ENCODE assay signal across 8 cellular contexts in the genomic region with DNA sequence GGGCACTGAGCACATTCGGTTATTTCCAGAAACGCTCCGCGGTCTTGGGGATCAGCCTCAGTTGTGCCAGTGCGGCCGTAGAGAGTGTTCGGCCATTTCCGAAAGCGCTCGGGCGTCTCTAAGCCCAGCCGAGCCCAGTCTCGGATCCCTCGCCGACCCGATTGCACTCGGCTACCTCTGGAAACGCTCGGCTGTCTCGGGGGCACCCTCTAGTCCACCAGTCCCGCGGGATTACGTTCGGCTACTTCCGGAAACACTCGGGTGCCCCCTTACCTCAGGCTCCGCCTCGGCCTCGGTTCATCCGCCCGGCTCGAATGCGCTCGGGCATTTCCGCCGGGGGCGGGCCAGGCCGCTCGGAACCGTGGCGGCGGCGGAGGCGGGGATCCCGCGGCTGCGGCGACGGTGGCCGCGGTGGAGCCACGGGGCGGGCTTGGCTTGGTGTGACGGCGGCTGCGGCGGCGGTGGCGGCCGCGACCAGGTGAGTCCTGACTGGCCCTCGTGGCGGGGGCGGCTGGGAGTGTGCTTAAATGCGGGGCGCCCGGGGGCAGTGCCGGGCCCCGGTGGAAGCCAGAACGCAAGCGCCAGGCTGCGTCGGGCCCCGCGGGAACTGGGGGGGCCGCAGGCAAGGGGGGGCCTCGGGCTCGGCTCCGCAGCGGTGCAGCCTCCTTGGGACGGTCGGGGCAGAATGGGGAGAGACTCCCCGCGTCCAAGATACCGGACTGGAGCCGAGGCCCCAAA.
DNase-seq lines count a peak whose midpoint lies in the region; ATAC-seq lines count a peak whose summit lies in the region.

A gene (plus strand): TSS at position 347 of the 738 bp plus-strand sequence. CDS start 2,717 bp downstream, outside the sequence.

- ATAC-seq in GM19397 (IDR thresholded peaks at IDR 0.05; ENCODE audit: unreplicated experiment) (peak; percentile 66), HG03565 (IDR thresholded peaks at IDR 0.05; ENCODE audit: unreplicated experiment) (peak; percentile 76)

- peak; percentile 86 to 99 (median 97) for DNase-seq in C1 segment of cervical spinal cord (lab: John Stamatoyannopoulos, UW)
- DNase-seq in NCI-H748 treated with DMSO at 0.1 percent for 48 hours (lab: John Stamatoyannopoulos, UW), result peak; percentile 92
- DNase-seq in activated CD4-positive, alpha-beta T cell treated with anti-CD3 and anti-CD28 coated beads, Interleukin-2, amount 50 U/mL, for 1 hour, result peak; percentile 100
- peak; percentile 77 for DNase-seq in cortex of kidney (lab: John Stamatoyannopoulos, UW)
- DNase-seq in stimulated activated CD4-positive, alpha-beta T cell treated with anti-CD3 and anti-CD28 coated beads, Interleukin-1b, Interleukin-23, amount 100 ng/mL, for 24 hours (ENCODE audit: low read depth in 4 of 4, low spot score in 1 of 4), result peak; percentile 96 to 100 (median 100)

- H3K27me3 ChIP-seq in layer of hippocampus (ENCODE audit: control insufficient read depth, insufficient read depth, low read length), result no peaks in the 10 kb centered on the region

- peak within 1 kb of the TSS; percentile 96 for H3K27ac ChIP-seq in layer of hippocampus (ENCODE audit: low read depth, low read length)

Comparison
In these comparisons a context has a peak if more than half of its experiments do, and no peak if none do; other contexts are left out.
1. Peak in every context shown above with its lines: DNase-seq, ATAC-seq and H3K27ac ChIP-seq.